Comparison of ENCODE assay signal across 29 cellular contexts in the genomic region with DNA sequence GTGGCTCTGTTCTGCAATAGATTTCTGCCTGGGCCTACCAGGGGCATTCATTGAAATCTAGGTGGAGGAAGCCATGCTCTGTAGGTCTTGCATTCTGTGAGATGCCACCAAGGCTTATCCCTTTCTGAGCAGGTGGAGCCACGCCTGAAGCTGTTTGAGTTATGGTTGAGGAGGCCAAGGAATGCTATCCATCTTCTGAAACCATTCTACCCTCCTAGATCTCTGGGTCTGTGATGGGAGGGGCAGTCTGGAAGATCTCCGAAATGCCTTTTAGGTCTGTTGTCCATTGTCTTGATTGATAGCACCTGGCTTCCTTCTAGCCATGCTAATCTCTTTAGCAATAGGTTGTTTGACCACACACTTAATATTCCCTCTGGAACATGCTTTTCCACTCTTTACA.
"Had no signal": no experiment of that assay in that cellular context is flagged by ENCODE, and none has a peak within 500 bp of the region (broad histone marks: within the 10 kb centered on the region; RNA-seq: fewer than 3 reads in every experiment).

No MANE protein-coding gene starts in this region.

- H3K27me3 ChIP-seq: neural progenitor cell, ovary, right lobe of liver, sigmoid colon, suprapubic skin, testis, tibial artery, transverse colon, uterus had no signal

- H3K27ac ChIP-seq: neural progenitor cell, ovary, parathyroid adenoma, psoas muscle, right lobe of liver, sigmoid colon, suprapubic skin, testis, tibial artery, transverse colon, upper lobe of right lung, uterus had no signal

- H3K9me3 ChIP-seq: ovary, psoas muscle, right lobe of liver, sigmoid colon, suprapubic skin, testis, tibial artery, transverse colon, upper lobe of right lung, uterus had no signal

- H3K4me3 Mint-ChIP-seq: naive thymus-derived CD4-positive, alpha-beta T cell; natural killer cell; nephron; neural progenitor cell; stimulated activated effector memory CD8-positive, alpha-beta T cell treated with anti-CD3 and anti-CD28 coated beads, Interleukin-12 subunit alpha, Interleukin-12 subunit beta, amount 100 ng/mL, for 72 hours; stimulated activated naive B cell treated with anti-CD40 and anti-IgM and Interleukin-4, amounts not matched to agents 10 μg/mL and 1 μg/mL and 100 μg/mL, for 72 hours; stimulated activated naive CD8-positive, alpha-beta T cell treated with anti-CD3 and anti-CD28 coated beads, Interleukin-15, amount 100 ng/mL, for 72 hours had no signal

- H3K9me3 Mint-ChIP-seq: natural killer cell; nephron; stimulated activated effector memory CD8-positive, alpha-beta T cell treated with anti-CD3 and anti-CD28 coated beads, Interleukin-12 subunit alpha, Interleukin-12 subunit beta, amount 100 ng/mL, for 72 hours; stimulated activated naive B cell treated with anti-CD40 and anti-IgM and Interleukin-4, amounts not matched to agents 10 μg/mL and 1 μg/mL and 100 μg/mL, for 72 hours; stimulated activated naive CD8-positive, alpha-beta T cell treated with anti-CD3 and anti-CD28 coated beads, Interleukin-15, amount 100 ng/mL, for 72 hours had no signal

- H3K4me1 ChIP-seq: neural progenitor cell, parathyroid adenoma, psoas muscle, suprapubic skin, testis, transverse colon, upper lobe of right lung, uterus had no signal

- H3K4me1 Mint-ChIP-seq: natural killer cell; stimulated activated effector memory CD8-positive, alpha-beta T cell treated with anti-CD3 and anti-CD28 coated beads, Interleukin-12 subunit alpha, Interleukin-12 subunit beta, amount 100 ng/mL, for 72 hours had no signal

- H3K36me3 Mint-ChIP-seq: natural killer cell; stimulated activated naive B cell treated with anti-CD40 and anti-IgM and Interleukin-4, amounts not matched to agents 10 μg/mL and 1 μg/mL and 100 μg/mL, for 72 hours had no signal

- H2AFZ ChIP-seq: neural progenitor cell, parathyroid adenoma had no signal

- H3K4me2 ChIP-seq: neural progenitor cell had no signal

- DNase-seq: naive thymus-derived CD4-positive, alpha-beta T cell; natural killer cell; occipital lobe; ovary; posterior cingulate gyrus; psoas muscle; right cardiac atrium; right lobe of liver; sigmoid colon; small intestine; stimulated activated CD4-positive, alpha-beta T cell treated with anti-CD3 and anti-CD28 coated beads, Interleukin-15, amount 100 ng/mL, for 24 hours; stimulated activated CD4-positive, alpha-beta T cell treated with anti-CD3 and anti-CD28 coated beads, Interleukin-2, amount 100 ng/mL, for 24 hours; stimulated activated CD4-positive, alpha-beta T cell treated with anti-CD3 and anti-CD28 coated beads, Interleukin-2, amount 100 ng/mL, for 48 hours; stimulated activated CD4-positive, alpha-beta T cell treated with anti-CD3 and anti-CD28 coated beads, Interleukin-4, amount 100 ng/mL, for 24 hours; stimulated activated naive B cell treated with anti-CD40 and anti-IgM and Interleukin-4, amounts not matched to agents 10 μg/mL and 1 μg/mL and 100 μg/mL, for 72 hours; stimulated activated naive CD8-positive, alpha-beta T cell treated with anti-CD3 and anti-CD28 coated beads, Interleukin-15, amount 100 ng/mL, for 72 hours; stimulated activated naive CD8-positive, alpha-beta T cell treated with anti-CD3 and anti-CD28 coated beads, Interleukin-15, Interleukin-2, amounts not matched to agents 100 U/mL and 50 U/mL, for 24 hours; substantia nigra; testis; tibial artery; transverse colon; upper lobe of right lung; uterus had no signal

- H3K36me3 ChIP-seq: neural progenitor cell, ovary, transverse colon, upper lobe of right lung, uterus had no signal

- H3K27me3 Mint-ChIP-seq: progenitor cell of endocrine pancreas; stimulated activated naive B cell treated with anti-CD40 and anti-IgM and Interleukin-4, amounts not matched to agents 10 μg/mL and 1 μg/mL and 100 μg/mL, for 72 hours; stimulated activated naive CD8-positive, alpha-beta T cell treated with anti-CD3 and anti-CD28 coated beads, Interleukin-15, amount 100 ng/mL, for 72 hours had no signal

- H3K79me2 ChIP-seq: parathyroid adenoma had no signal

- H3K27ac Mint-ChIP-seq: naive thymus-derived CD4-positive, alpha-beta T cell; natural killer cell; nephron; neural progenitor cell; progenitor cell of endocrine pancreas; stimulated activated effector memory CD8-positive, alpha-beta T cell treated with anti-CD3 and anti-CD28 coated beads, Interleukin-12 subunit alpha, Interleukin-12 subunit beta, amount 100 ng/mL, for 72 hours; stimulated activated naive B cell treated with anti-CD40 and anti-IgM and Interleukin-4, amounts not matched to agents 10 μg/mL and 1 μg/mL and 100 μg/mL, for 72 hours; stimulated activated naive CD8-positive, alpha-beta T cell treated with anti-CD3 and anti-CD28 coated beads, Interleukin-15, amount 100 ng/mL, for 72 hours had no signal

- H3K9ac ChIP-seq: neural progenitor cell, parathyroid adenoma had no signal

- H3K4me3 ChIP-seq: neural progenitor cell, ovary, psoas muscle, right lobe of liver, sigmoid colon, suprapubic skin, testis, tibial artery, transverse colon, upper lobe of right lung, uterus had no signal
